In genomic region chr16:69118468-69118867, GRCh38 we compare ENCODE assay signal across 18 cellular contexts. TPM values are rescaled to one million over a fixed set of nuclear protein-coding genes. Genes with fewer than 3 reads are reported as not detected.
DNase-seq lines count a peak whose midpoint lies in the region; ATAC-seq and TF ChIP-seq lines count a peak whose summit lies in the region.
"Had no signal": no experiment of that assay in that cellular context is flagged by ENCODE, and none has a peak within 500 bp of the region (broad histone marks: within the 10 kb centered on the region; RNA-seq: fewer than 3 reads in every experiment).

No MANE protein-coding gene starts in this region.

- no peak overlapping the region for H3K14ac ChIP-seq in IMR-90 (replicated peaks; ENCODE audit: low read depth, low read length)

- H3K27me3 ChIP-seq in IMR-90 (ENCODE audit: control insufficient read depth, insufficient read depth, low read length) (no peaks in the 10 kb centered on the region), body of pancreas (no peaks in the 10 kb centered on the region)
- H3K27me3 ChIP-seq: BLaER1 had no signal

- no peak overlapping the region for H2AK9ac ChIP-seq in IMR-90 (replicated peaks; ENCODE audit: low read depth, low read length, poor library complexity)

- H4K20me1 ChIP-seq in IMR-90 (ENCODE audit: insufficient read depth, low read length) = peaks cover 15% of the 10 kb centered on the region

- no peak overlapping the region for H2BK15ac ChIP-seq in IMR-90 (ENCODE audit: low read depth, low read length)

- in situ Hi-C loops in IMR-90 (cut with MboI; ENCODE audit: low sequenced_read_pairs) = loop anchor here (5.0 to 10.0 kb wide), 3 partner anchors 144 to 414 kb away; no protein-coding TSS in a partner anchor

- H4K5ac ChIP-seq in IMR-90 (ENCODE audit: low read depth, low read length) = no peak overlapping the region

- H3K27ac ChIP-seq in IMR-90 (ENCODE audit: insufficient read depth, low read length) (no peak overlapping the region), body of pancreas (peak overlapping the region in 3 of 4 donors; percentile 27 to 65 (median 48))
- H3K27ac ChIP-seq: BLaER1, GM23248 had no signal

- H4K8ac ChIP-seq in IMR-90 (ENCODE audit: low read depth in 2 of 2, low read length in 2 of 2) = no peak overlapping the region

- H2BK120ac ChIP-seq in IMR-90 (ENCODE audit: low read depth, low read length) = no peak overlapping the region

- no peak overlapping the region for H3K23ac ChIP-seq in IMR-90 (ENCODE audit: low read depth, low read length)

- ATAC-seq in IMR-90 (ENCODE audit: low read depth) (no peak), body of pancreas (peak; percentile 49)

- H2AK5ac ChIP-seq in IMR-90 (ENCODE audit: low read depth, low read length) = no peak overlapping the region

- no peak for TF ChIP-seq POLR2A in IMR-90 (IDR thresholded peaks at IDR 0.05; ENCODE audit: low read depth, low read length)
- no peak for TF ChIP-seq POLR2A in body of pancreas (IDR thresholded peaks at IDR 0.05)

- H3K4ac ChIP-seq in IMR-90 (ENCODE audit: low read depth, low read length) = no peak overlapping the region

- no peak overlapping the region for H3K56ac ChIP-seq in IMR-90 (ENCODE audit: extremely low read depth, insufficient read depth, low read length)

- dilution Hi-C loops in IMR-90 (cut with HindIII; ENCODE audit: low sequenced_read_pairs, unreplicated experiment) = no loop called here

- TF ChIP-seq CTCF in IMR-90 (conservative IDR thresholded peaks at IDR 0.05; ENCODE audit: low read depth, low read length) = no peak
- no peak for TF ChIP-seq CTCF in body of pancreas (IDR thresholded peaks at IDR 0.05)

- H3K9me1 ChIP-seq in IMR-90 (ENCODE audit: insufficient read depth, low read length) = peaks cover 6% of the 10 kb centered on the region

- peaks cover 33 to 60% of the 10 kb centered on the region in 2 experiments for H3K79me1 ChIP-seq in IMR-90 (ENCODE audit: low read depth in 1 of 2, low read length in 2 of 2)

- H3K9ac ChIP-seq in IMR-90 (ENCODE audit: low read depth, low read length) = no peak overlapping the region
- H3K9ac ChIP-seq: BLaER1, GM23248 had no signal

- H3K4me1 ChIP-seq in IMR-90 (ENCODE audit: control insufficient read depth, insufficient read depth, low read length) = no peaks in the 10 kb centered on the region
- peaks cover 27% of the 10 kb centered on the region for H3K4me1 ChIP-seq in body of pancreas

- no peak overlapping the region for H2BK20ac ChIP-seq in IMR-90 (ENCODE audit: low read depth, low read length)

- POLR2A ChIA-PET in IMR-90 (lab: Charles Lee; ENCODE audit: unreplicated experiment) = no interaction called here

- no peak overlapping the region for H2BK5ac ChIP-seq in IMR-90 (ENCODE audit: low read depth, low read length, poor library complexity, severe bottlenecking)

- H3K9me3 ChIP-seq in IMR-90 (ENCODE audit: control insufficient read depth, insufficient read depth, low read length) (no peaks in the 10 kb centered on the region), body of pancreas (no peaks in the 10 kb centered on the region)
- H3K9me3 ChIP-seq: BLaER1 had no signal

- TF ChIP-seq RAD21 in IMR-90 (IDR thresholded peaks at IDR 0.05; ENCODE audit: low read length) = no peak

- no CpG with 5 or more reads among the region's 2 CpGs for WGBS in IMR-90 (ENCODE audit: extremely low coverage in 2 of 2, insufficient read length in 1 of 2), 2 experiments
- WGBS in body of pancreas, 2 donors = 41 to 42% methylated on average over 2 of the region's 2 CpGs

- H3K36me3 ChIP-seq in IMR-90 (ENCODE audit: control insufficient read depth, insufficient read depth, low read length) (peaks cover 57% of the 10 kb centered on the region), body of pancreas (replicated peaks in 1 of 2; ENCODE audit: insufficient read depth in 1 of 2, low read depth in 2 of 2) (no peaks in the 10 kb centered on the region)

- CTCF ChIA-PET in IMR-90 (lab: Yijun Ruan, JAX) = no interaction called here

- H4K91ac ChIP-seq in IMR-90 (ENCODE audit: insufficient read depth, low read depth, low read length) = no peak overlapping the region

- TSS peak; percentile 48 for BruUV-seq in IMR-90 (replicated peaks; lab: Mats Ljungman, UMichigan)

- no peak overlapping the region for H3K4me3 ChIP-seq in IMR-90 (ENCODE audit: insufficient read depth, low read depth, low read length)
- H3K4me3 ChIP-seq in body of pancreas = no peak overlapping the region
- H3K4me3 ChIP-seq: BLaER1, GM23248 had no signal

- no peak overlapping the region for H2AFZ ChIP-seq in IMR-90 (replicated peaks; ENCODE audit: low read length, poor library complexity)
- H2AFZ ChIP-seq: GM23248 had no signal

- intact Hi-C loops in IMR-90 (cut with micrococcal nuclease) = no loop called here
- intact Hi-C loops in body of pancreas (cut with DNase I) = no loop called here
- intact Hi-C loops in posterior vena cava (cut with DNase I) = loop anchor here (10.0 kb wide), 2 partner anchors 214 to 264 kb away; no protein-coding TSS in a partner anchor

- H3K18ac ChIP-seq in IMR-90 (ENCODE audit: low read depth, low read length) = no peak overlapping the region

- DNase-seq in IMR-90 (no peak), body of pancreas (peak in 3 of 4 donors; percentile 47 to 55 (median 51)), posterior vena cava (ENCODE audit: low spot score) (peak; percentile 5), dermis blood vessel endothelial cell (no peak), NOMO-1 (lab: John Stamatoyannopoulos, UW; ENCODE audit: unreplicated experiment in 2 of 2) (no peak)
- DNase-seq: CD4-positive, alpha-beta T cell; COR-L47; DND-41; GM23248; H9; Karpas-422; NCI-H1417; NCI-H187; NCI-H446; NCI-H526; OCI-M1; Right ventricle myocardium superior had no signal

- no peak overlapping the region for H3K4me2 ChIP-seq in IMR-90 (ENCODE audit: low read depth, low read length)
- H3K4me2 ChIP-seq: BLaER1 had no signal

TF ChIP-seq in IMR-90, 13 proteins besides CTCF, POLR2A, EP300 and RAD21:
- TF ChIP-seq CHD1 (IDR thresholded peaks at IDR 0.05; ENCODE audit: low read depth, low read length) = no peak
- no peak for TF ChIP-seq ELK1 (IDR thresholded peaks at IDR 0.05; ENCODE audit: borderline replicate concordance, low read depth, low read length)
- TF ChIP-seq USF2 (IDR thresholded peaks at IDR 0.05; ENCODE audit: low read depth, low read length) = no peak
- TF ChIP-seq FOS (IDR thresholded peaks at IDR 0.05; ENCODE audit: low read depth, low read length) = no peak
- no peak for TF ChIP-seq RFX5 (IDR thresholded peaks at IDR 0.05; ENCODE audit: low read depth, low read length)
- TF ChIP-seq SMC3 (IDR thresholded peaks at IDR 0.05; ENCODE audit: low read depth, low read length) = no peak
- TF ChIP-seq RCOR1 (IDR thresholded peaks at IDR 0.05; ENCODE audit: insufficient replicate concordance, low read length) = no peak
- no peak for TF ChIP-seq BHLHE40 (IDR thresholded peaks at IDR 0.05; ENCODE audit: low read depth, low read length)
- TF ChIP-seq MXI1 (IDR thresholded peaks at IDR 0.05; ENCODE audit: borderline replicate concordance, low read depth, low read length) = no peak
- no peak for TF ChIP-seq MAZ (IDR thresholded peaks at IDR 0.05; ENCODE audit: borderline replicate concordance, low read depth, low read length)
- TF ChIP-seq NFE2L2 (IDR thresholded peaks at IDR 0.05; ENCODE audit: low read depth, low read length) = no peak
- TF ChIP-seq MAFK (IDR thresholded peaks at IDR 0.05; ENCODE audit: low read depth, low read length) = no peak
- TF ChIP-seq CEBPB (IDR thresholded peaks at IDR 0.05; ENCODE audit: low read depth, low read length) = no peak

RNA-seq across cellular contexts. Expression of gene HAS3, which starts 13.0 kb away (rescaled TPM):
- total RNA-seq in IMR-90 (2012; rRNA removed) (0.28 and 0.36 TPM in 2 replicates), body of pancreas (under 1 TPM; 0.26 to 0.99 TPM), posterior vena cava (1 to 10 TPM in 1 of 2 donors, under 1 TPM in 1; 0.88 to 1.3 TPM), dermis blood vessel endothelial cell (3.6 and 4.5 TPM in 2 replicates)
- 0.73 and 0.97 TPM in 2 replicates for polyA plus RNA-seq in IMR-90 (2012; rRNA removed)
- polyA plus RNA-seq in IMR-90 (2012; cell fraction: cytosol; rRNA removed) = 0.37 and 0.90 TPM in 2 replicates
- 2.4 and 3.3 TPM in 2 replicates for polyA plus RNA-seq in IMR-90 (2012; cell fraction: nucleus; rRNA removed; ENCODE audit: low replicate concordance)
- polyA plus RNA-seq: GM23248 had no signal

RNA-seq across cellular contexts. Expression of gene CHTF8, which starts 13.9 kb away (rescaled TPM):
- total RNA-seq in IMR-90 (2012; rRNA removed) = 40.8 and 47.1 TPM in 2 replicates
- polyA plus RNA-seq in IMR-90 (2012; rRNA removed) = 95.6 and 122 TPM in 2 replicates
- polyA plus RNA-seq in IMR-90 (2012; cell fraction: cytosol; rRNA removed) = 40.0 and 73.4 TPM in 2 replicates
- 40.8 and 52.9 TPM in 2 replicates for polyA plus RNA-seq in IMR-90 (2012; cell fraction: nucleus; rRNA removed; ENCODE audit: low replicate concordance)
- total RNA-seq in body of pancreas = 10 to 100 TPM; 35.3 to 39.4 TPM
- total RNA-seq in posterior vena cava = 10 to 100 TPM; 55.0 to 67.0 TPM
- 89.9 and 160 TPM in 2 replicates for total RNA-seq in dermis blood vessel endothelial cell

RNA-seq across cellular contexts. Expression of gene UTP4, which starts 14.0 kb away (rescaled TPM):
- total RNA-seq in IMR-90 (2012; rRNA removed) = 30.0 and 32.1 TPM in 2 replicates
- polyA plus RNA-seq in IMR-90 (2012; rRNA removed) = 60.3 and 61.8 TPM in 2 replicates
- 24.3 and 27.2 TPM in 2 replicates for polyA plus RNA-seq in IMR-90 (2012; cell fraction: cytosol; rRNA removed)
- 43.2 and 50.8 TPM in 2 replicates for polyA plus RNA-seq in IMR-90 (2012; cell fraction: nucleus; rRNA removed; ENCODE audit: low replicate concordance)
- total RNA-seq in body of pancreas = 10 to 100 TPM in 1 of 2 donors, 1 to 10 TPM in 1; 9.2 to 12.2 TPM
- total RNA-seq in posterior vena cava = 10 to 100 TPM; 32.8 to 36.9 TPM
- total RNA-seq in dermis blood vessel endothelial cell = 14.1 and 26.7 TPM in 2 replicates

Comparison
In these comparisons a context has a peak if more than half of its experiments do, and no peak if none do; other contexts are left out.
1. DNase-seq: peak in body of pancreas (3 of 4) and posterior vena cava (single experiment); none in IMR-90 (single experiment), dermis blood vessel endothelial cell (single experiment) and NOMO-1 (0 of 2).
2. intact Hi-C loops: an anchor here in posterior vena cava (10.0 kb wide); none called in IMR-90 and body of pancreas.